ENCODE assay signal across 9 cellular contexts in genomic region chr14:90330203-90331196, GRCh38. TPM values are rescaled to one million over a fixed set of nuclear protein-coding genes. Genes with fewer than 3 reads are reported as not detected.
A peak's percentile ranks its signal among the peaks of the same experiment; 100 is the strongest.
DNase-seq lines count a peak whose midpoint lies in the region; ATAC-seq, FAIRE-seq and TF ChIP-seq lines count a peak whose summit lies in the region.
"Had no signal": no experiment of that assay in that cellular context is flagged by ENCODE, and none has a peak within 500 bp of the region (broad histone marks: within the 10 kb centered on the region; RNA-seq: fewer than 3 reads in every experiment).

No MANE protein-coding gene starts in this region.

- TF ChIP-seq RAD21 in GM12878 (IDR thresholded peaks at IDR 0.05; ENCODE audit: insufficient read depth, low read depth, low read length) = no peak

- no peak for FAIRE-seq in GM12878 (lab: Jason Lieb, UNC)

- POLR2A ChIA-PET in GM12878 (lab: Charles Lee) = no interaction called here

- in situ Hi-C loops in GM12878 (cut with MboI) = no loop called here

- no peaks in the 10 kb centered on the region for H3K36me3 ChIP-seq in right atrium auricular region
- no peaks in the 10 kb centered on the region for H3K36me3 ChIP-seq in GM12878 (ENCODE audit: control insufficient read depth in 2 of 2, insufficient read depth in 2 of 2, low read length in 1 of 2)
- no peaks in the 10 kb centered on the region for H3K36me3 ChIP-seq in mesodermal cell (ENCODE audit: control insufficient read depth, insufficient read depth, low read length)
- peaks cover 2% of the 10 kb centered on the region for H3K36me3 ChIP-seq in urinary bladder (ENCODE audit: insufficient read depth)

- ATAC-seq in left cardiac atrium (no peak), GM12878 (no peak), GM21381 (IDR thresholded peaks at IDR 0.05; ENCODE audit: unreplicated experiment) (no peak), sciatic nerve (no peak)

- H3K9ac ChIP-seq in GM12878 (ENCODE audit: control insufficient read depth, insufficient read depth, low read length) = peak overlapping the region; percentile 81

- DNase-seq in right atrium auricular region (ENCODE audit: low spot score) = no peak
- DNase-seq in left cardiac atrium = no peak
- no peak for DNase-seq in GM12878 (ENCODE audit: low read depth, low spot score)
- no peak for DNase-seq in NCI-H2227 treated with DMSO at 0.1 percent for 48 hours (lab: John Stamatoyannopoulos, UW)
- DNase-seq in sciatic nerve (ENCODE audit: low spot score) = no peak
- DNase-seq: occipital lobe had no signal

- H3K79me2 ChIP-seq in GM12878 (ENCODE audit: control insufficient read depth, insufficient read depth, low read length) = peaks cover 15% of the 10 kb centered on the region

- no peak for TF ChIP-seq EP300 in GM12878 (IDR thresholded peaks at IDR 0.05; ENCODE audit: borderline replicate concordance in 1 of 2, control insufficient read depth in 1 of 2, low read depth in 2 of 2, low read length in 2 of 2)

- peak overlapping the region; percentile 92 for H2AFZ ChIP-seq in GM12878 (ENCODE audit: control insufficient read depth, low read depth, low read length)

- SMC1A ChIA-PET in GM12878 (lab: Charles Lee; ENCODE audit: uncharacterized antibody, unreplicated experiment) = interaction anchor here (0.8 to 1.2 kb wide), 3 partner anchors 9 to 51 kb away, joined by 3 read pairs; no protein-coding TSS in a partner anchor

- intact Hi-C loops in left cardiac atrium (cut with DNase I) (loop anchor here in 1 of 2 donors (5.0 kb wide), 1 partner anchor 52 kb away; no protein-coding TSS in a partner anchor), GM12878 (cut with micrococcal nuclease; ENCODE audit: unreplicated experiment) (loop anchor here (1.0 to 5.0 kb wide), 2 partner anchors 53 to 67 kb away; partner anchors contain the start of gene CALM1), sciatic nerve (cut with DNase I) (no loop called here)

- H3K4me3 ChIP-seq in right atrium auricular region (peak overlapping the region; percentile 70 to 73), GM12878 (peak overlapping the region; percentile 76), mesodermal cell (ENCODE audit: extremely low read depth, insufficient read depth, low read length, poor library complexity, severe bottlenecking) (peak overlapping the region; percentile 55), urinary bladder (ENCODE audit: low read depth, low read length) (peak overlapping the region; percentile 47)

- H3K27ac ChIP-seq in right atrium auricular region = peak overlapping the region; percentile 87
- H3K27ac ChIP-seq in GM12878 (ENCODE audit: control insufficient read depth, insufficient read depth) = peak overlapping the region; percentile 79
- H3K27ac ChIP-seq in mesodermal cell (ENCODE audit: low read depth, low read length, severe bottlenecking) = no peak overlapping the region
- no peak overlapping the region for H3K27ac ChIP-seq in urinary bladder (ENCODE audit: low read depth)

- no peaks in the 10 kb centered on the region for H3K9me3 ChIP-seq in right atrium auricular region
- H3K9me3 ChIP-seq in GM12878 (replicated peaks; ENCODE audit: control insufficient read depth, insufficient read depth, low read length) = no peaks in the 10 kb centered on the region; the same call in 2 of the 3 replicates
- H3K9me3 ChIP-seq in mesodermal cell (ENCODE audit: control insufficient read depth, low read length) = no peaks in the 10 kb centered on the region

- TF ChIP-seq CTCF in right atrium auricular region (IDR thresholded peaks at IDR 0.05) (no peak), GM12878 (IDR thresholded peaks at IDR 0.05 in 2 of 3, conservative IDR thresholded peaks at IDR 0.05 in 1 of 3; ENCODE audit: control insufficient read depth in 2 of 3, extremely low read depth in 1 of 3, insufficient read depth in 1 of 3, low read depth in 3 of 3, low read length in 3 of 3) (no peak)

- BruUV-seq in GM12878 (replicated peaks; lab: Mats Ljungman, UMichigan) = no TSS peak

- CTCF ChIA-PET in GM12878 (lab: Yijun Ruan, JAX) = interaction anchor here (0.9 to 1.0 kb wide), 2 partner anchors 51 to 428 kb away, joined by 3 to 4 read pairs; no protein-coding TSS in a partner anchor

- no peaks in the 10 kb centered on the region for H4K20me1 ChIP-seq in GM12878 (ENCODE audit: control insufficient read depth, insufficient read depth)

- H3K27me3 ChIP-seq in right atrium auricular region = no peaks in the 10 kb centered on the region
- H3K27me3 ChIP-seq in GM12878 (replicated peaks in 1 of 2; ENCODE audit: control insufficient read depth in 2 of 2, insufficient read depth in 2 of 2, low read length in 1 of 2) = no peaks in the 10 kb centered on the region

- WGBS in GM12878 (ENCODE audit: insufficient coverage, insufficient replicate concordance, low lambda C conversion rate, missing lambda C conversion rate) = 92% methylated on average over 15 of the region's 15 CpGs
- 90 to 95% methylated on average over 6 to 7 of the region's 15 CpGs for WGBS in mesodermal cell (ENCODE audit: insufficient coverage in 2 of 2), 2 experiments
- WGBS in urinary bladder = 95% methylated on average over 15 of the region's 15 CpGs

- RAD21 ChIA-PET in GM12878 (lab: Charles Lee; ENCODE audit: unreplicated experiment) = interaction anchor here (0.7 to 1.1 kb wide), 2 partner anchors 69 to 1466 kb away, joined by 3 read pairs; no protein-coding TSS in a partner anchor

- H3K4me2 ChIP-seq in GM12878 (ENCODE audit: control insufficient read depth, insufficient read depth) = peak overlapping the region; percentile 93

- H3K4me1 ChIP-seq in right atrium auricular region (peaks cover 0 to 14% of the 10 kb centered on the region in 2 donors), GM12878 (ENCODE audit: control insufficient read depth, insufficient read depth, low read length) (no peaks in the 10 kb centered on the region), mesodermal cell (ENCODE audit: control insufficient read depth, insufficient read depth, low read length, poor library complexity, severe bottlenecking) (no peaks in the 10 kb centered on the region), urinary bladder (ENCODE audit: insufficient read depth) (peaks cover 4% of the 10 kb centered on the region)

- TF ChIP-seq POLR2A in GM12878 (IDR thresholded peaks at IDR 0.05; ENCODE audit: low read depth, low read length) = no peak

TF ChIP-seq in GM12878, 131 proteins besides CTCF, POLR2A, EP300 and RAD21 (continues in another document):
- TF ChIP-seq ZBTB40 (IDR thresholded peaks at IDR 0.05; ENCODE audit: borderline replicate concordance) = no peak

RNA-seq across cellular contexts. Expression of gene NRDE2, which starts 1.2 kb away (rescaled TPM):
- total RNA-seq in right atrium auricular region = 1 to 10 TPM; 5.9 to 6.9 TPM
- total RNA-seq in left cardiac atrium = 10 to 100 TPM; 12.0 to 13.1 TPM
- total RNA-seq in GM12878 (2013; cell fraction: nucleolus; rRNA removed) = 36.9 and 41.7 TPM in 2 replicates
- total RNA-seq in GM12878 (2014; rRNA removed) = 14.3 and 14.8 TPM in 2 replicates
- 13.6 and 13.9 TPM in 2 replicates for total RNA-seq in GM12878 (2014; rRNA removed; fragmentation: Illumina TruSeq; extraction: Trizol)
- total RNA-seq in GM12878 (2021) = 21.0 and 21.3 TPM in 2 replicates
- 7.6 TPM for polyA plus RNA-seq in GM12878 (2011; ENCODE audit: low read depth)
- polyA plus RNA-seq in GM12878 (2011; rRNA removed) = 10.6 and 10.9 TPM in 2 replicates
- polyA plus RNA-seq in GM12878 (2011; cell fraction: cytosol; rRNA removed) = 6.8 and 9.2 TPM in 2 replicates
- polyA plus RNA-seq in GM12878 (2011; cell fraction: nucleus; rRNA removed) = 15.6 and 18.8 TPM in 2 replicates
- 5.6 and 8.7 TPM in 2 replicates for polyA plus RNA-seq in GM12878 (2012)
- polyA plus RNA-seq in GM12878 (2014; fragmentation: Illumina TruSeq; extraction: Trizol) = 10.6 and 11.9 TPM in 2 replicates
- 1 to 10 TPM; 8.3 to 8.4 TPM for polyA plus RNA-seq in GM12878 (2014; fragmentation: Nextera tagmentation; extraction: Ambion mirVana)
- 13.5 and 13.9 TPM in 2 replicates for polyA plus RNA-seq in GM12878 (2014; rRNA removed)
- 10 to 100 TPM; 14.7 to 15.2 TPM for polyA plus RNA-seq in GM12878 (2016; fragmentation: Nextera tagmentation; extraction: Ambion mirVana)
- polyA minus RNA-seq in GM12878 (2011; rRNA and poly(A)+ RNA removed) = 14.6 and 17.6 TPM in 2 replicates
- polyA minus RNA-seq in GM12878 (2011; cell fraction: cytosol; rRNA and poly(A)+ RNA removed) = 4.9 and 5.8 TPM in 2 replicates
- 10.9 and 21.0 TPM in 2 replicates for polyA minus RNA-seq in GM12878 (2011; cell fraction: nucleus; rRNA and poly(A)+ RNA removed)
- polyA plus RNA-seq in mesodermal cell (2013, experiment 1 of 2) = 9.2 TPM
- 7.6 TPM for polyA plus RNA-seq in mesodermal cell (2013, experiment 2 of 2)
- total RNA-seq in urinary bladder = 15.6 TPM
- polyA plus RNA-seq in urinary bladder = 8.0 TPM
- 32.1 TPM for total RNA-seq in sciatic nerve

Comparison
In these comparisons a context has a peak if more than half of its experiments do, and no peak if none do; other contexts are left out.
1. H3K27ac ChIP-seq: peak in right atrium auricular region (2 of 2) and GM12878 (single experiment); none in mesodermal cell (single experiment) and urinary bladder (single experiment).
2. Peak in every context shown above with its lines, with median percentiles within 50 percentile points of each other: H3K4me3 ChIP-seq.